27 cellular contexts compared by ENCODE assay signal in genomic region chr15:33182278-33182905, GRCh38. TPM values are rescaled to one million over a fixed set of nuclear protein-coding genes. Genes with fewer than 3 reads are reported as not detected.
A peak's percentile ranks its signal among the peaks of the same experiment; 100 is the strongest.
DNase-seq lines count a peak whose midpoint lies in the region; ATAC-seq and TF ChIP-seq lines count a peak whose summit lies in the region.
"Had no signal": no experiment of that assay in that cellular context is flagged by ENCODE, and none has a peak within 500 bp of the region (broad histone marks: within the 10 kb centered on the region; RNA-seq: fewer than 3 reads in every experiment).

No MANE protein-coding gene starts in this region.

- DNase-seq in H7: peak; percentile 25
- no peak for DNase-seq in SK-N-SH
- peak; percentile 6 for DNase-seq in kidney tubule cell (ENCODE audit: low spot score)
- DNase-seq in activated effector memory CD4-positive, alpha-beta T cell treated with Interleukin-2 at 50 U/mL for 16 hours: no peak
- DNase-seq in sciatic nerve (ENCODE audit: low spot score): no peak
- DNase-seq: activated CD4-positive, alpha-beta T cell treated with anti-CD3 and anti-CD28 coated beads for 1 hour; activated CD8-positive, alpha-beta memory T cell treated with anti-CD3 and anti-CD28 coated beads for 24 hours; activated naive CD4-positive, alpha-beta T cell; activated T-cell treated with anti-CD3 and anti-CD28 coated beads, Interleukin-2, amount 50 U/mL, for 1 hour; adrenal gland; body of pancreas; CD4-positive, alpha-beta T cell; cerebellar nuclear complex; DMS 273 treated with DMSO at 0.1 percent for 48 hours; EL; gastrocnemius medialis; HCEC 1CT; KBM-7; left colon; NCI-H1436 treated with DMSO at 0.1 percent for 48 hours; NCI-H510A treated with DMSO at 0.1 percent for 48 hours; posterior cingulate gyrus; right cardiac atrium; stimulated activated CD4-positive, alpha-beta T cell treated with anti-CD3 and anti-CD28 coated beads, Interleukin-2, amount 100 ng/mL, for 48 hours had no signal

- no peaks in the 10 kb centered on the region for H3K36me3 ChIP-seq in H7 (replicated peaks; ENCODE audit: control insufficient read depth, insufficient read depth, low read length)
- no peaks in the 10 kb centered on the region for H3K36me3 ChIP-seq in SK-N-SH (replicated peaks in 1 of 2; ENCODE audit: control insufficient read depth in 1 of 2, insufficient read depth in 2 of 2, low read length in 1 of 2)
- H3K36me3 ChIP-seq: adrenal gland, gastrocnemius medialis had no signal

- H3K9ac ChIP-seq in SK-N-SH: no peak overlapping the region

- H3K27me3 ChIP-seq in H7 (ENCODE audit: control insufficient read depth, insufficient read depth, low read length): no peaks in the 10 kb centered on the region
- no peaks in the 10 kb centered on the region for H3K27me3 ChIP-seq in SK-N-SH (ENCODE audit: insufficient read depth)
- H3K27me3 ChIP-seq: adrenal gland, body of pancreas, gastrocnemius medialis, hepatocyte had no signal

- peak; percentile 9; the same call in 1 of the 2 replicates for TF ChIP-seq CTCF in C4-2B (conservative IDR thresholded peaks at IDR 0.05)
- TF ChIP-seq CTCF in SK-N-SH (IDR thresholded peaks at IDR 0.05): no peak

- H3K4me2 ChIP-seq in SK-N-SH: no peak overlapping the region
- H3K4me2 ChIP-seq: hepatocyte had no signal

- WGBS in SK-N-SH (ENCODE audit: low lambda C conversion rate): 88% methylated on average over 4 of the region's 4 CpGs

- H3K4me3 ChIP-seq in H7 (ENCODE audit: insufficient read depth, low read depth, low read length): no peak overlapping the region
- H3K4me3 ChIP-seq in SK-N-SH (ENCODE audit: low read depth in 2 of 2, low read length in 1 of 2): no peak overlapping the region
- H3K4me3 ChIP-seq: adrenal gland, body of pancreas, gastrocnemius medialis, hepatocyte had no signal

- POLR2A ChIA-PET in SK-N-SH (lab: Yijun Ruan, JAX): no interaction called here

- H4K20me1 ChIP-seq in SK-N-SH (ENCODE audit: insufficient read depth): no peaks in the 10 kb centered on the region

- no peaks in the 10 kb centered on the region for H3K9me2 ChIP-seq in SK-N-SH

- H3K27ac ChIP-seq in C4-2B (no peak overlapping the region), SK-N-SH (ENCODE audit: low read depth in 2 of 2, low read length in 1 of 2) (no peak overlapping the region)
- H3K27ac ChIP-seq: adrenal gland, body of pancreas, gastrocnemius medialis, hepatocyte had no signal

- no peaks in the 10 kb centered on the region for H3K9me3 ChIP-seq in SK-N-SH
- H3K9me3 ChIP-seq: adrenal gland, body of pancreas, gastrocnemius medialis had no signal

- TF ChIP-seq RAD21 in SK-N-SH (IDR thresholded peaks at IDR 0.05; ENCODE audit: low read length): peak; percentile 16; the same call in 1 of the 2 replicates

- no peaks in the 10 kb centered on the region for H3K4me1 ChIP-seq in SK-N-SH (ENCODE audit: control insufficient read depth in 1 of 2, insufficient read depth in 2 of 2, low read depth in 1 of 2, low read length in 1 of 2)
- H3K4me1 ChIP-seq: adrenal gland, body of pancreas, gastrocnemius medialis had no signal

- H3K79me2 ChIP-seq in SK-N-SH (ENCODE audit: insufficient read depth): no peaks in the 10 kb centered on the region
- H3K79me2 ChIP-seq: hepatocyte had no signal

- TF ChIP-seq EP300 in SK-N-SH (IDR thresholded peaks at IDR 0.05; ENCODE audit: borderline replicate concordance in 1 of 2, low read depth in 1 of 2, low read length in 1 of 2): no peak

- no peaks in the 10 kb centered on the region for H3F3A ChIP-seq in SK-N-SH (replicated peaks; ENCODE audit: insufficient read depth)

- intact Hi-C loops in sciatic nerve (cut with DNase I): no loop called here

- CTCF ChIA-PET in SK-N-SH (lab: Yijun Ruan, JAX): interaction anchor here (0.7 to 2.1 kb wide), 3 partner anchors 11 to 94 kb away, joined by 3 to 6 read pairs (median 3); no protein-coding TSS in a partner anchor

- H2AFZ ChIP-seq in SK-N-SH (ENCODE audit: low read depth): no peak overlapping the region
- H2AFZ ChIP-seq: hepatocyte had no signal

- ATAC-seq in HG03045 (IDR thresholded peaks at IDR 0.05; ENCODE audit: unreplicated experiment) (no peak), sciatic nerve (no peak)
- ATAC-seq: body of pancreas, gastrocnemius medialis, left colon, right cardiac atrium had no signal

TF ChIP-seq in SK-N-SH, 30 proteins besides CTCF, POLR2A, EP300 and RAD21:
- TF ChIP-seq RXRA (IDR thresholded peaks at IDR 0.05; ENCODE audit: borderline replicate concordance, low read depth) (no peak), ELF1 (IDR thresholded peaks at IDR 0.05) (no peak), GABPA (IDR thresholded peaks at IDR 0.05; ENCODE audit: low read depth) (no peak), FOXJ3 (CRISPR knock-in tag; IDR thresholded peaks at IDR 0.05) (no peak), YY1 (IDR thresholded peaks at IDR 0.05; ENCODE audit: low read depth) (no peak), PBX3 (IDR thresholded peaks at IDR 0.05) (no peak), TEAD4 (IDR thresholded peaks at IDR 0.05; ENCODE audit: borderline replicate concordance, insufficient read depth) (no peak), MEF2A (IDR thresholded peaks at IDR 0.05; ENCODE audit: borderline replicate concordance, low read depth) (no peak), TCF12 (IDR thresholded peaks at IDR 0.05) (no peak), FOXM1 (IDR thresholded peaks at IDR 0.05; ENCODE audit: low read depth) (no peak), SMC3 (IDR thresholded peaks at IDR 0.05; ENCODE audit: low read depth, low read length) (no peak), FOSL2 (IDR thresholded peaks at IDR 0.05; ENCODE audit: borderline replicate concordance, low read depth) (no peak), TAF1 (IDR thresholded peaks at IDR 0.05; ENCODE audit: borderline replicate concordance, low read depth, low read length) (no peak), RCOR1 (IDR thresholded peaks at IDR 0.05; ENCODE audit: low read length) (no peak), MXI1 (IDR thresholded peaks at IDR 0.05; ENCODE audit: low read depth, low read length) (no peak), GATA2 (CRISPR knock-in tag; IDR thresholded peaks at IDR 0.05) (no peak), CHD2 (IDR thresholded peaks at IDR 0.05; ENCODE audit: low read length, partially characterized antibody) (no peak), EZH2phosphoT487 (IDR thresholded peaks at IDR 0.05; ENCODE audit: borderline replicate concordance, low read depth) (no peak)

RNA-seq across cellular contexts. Expression of gene FMN1, which starts 12.1 kb away (rescaled TPM):
- 1.7 and 5.2 TPM in 2 replicates for total RNA-seq in H7 (2014; rRNA removed; shearing (Covaris generic))
- 9.1 and 10.5 TPM in 2 replicates for polyA plus RNA-seq in SK-N-SH (2012; rRNA removed)
- 8.4 and 10.0 TPM in 2 replicates for polyA plus RNA-seq in SK-N-SH (2012; cell fraction: cytosol; rRNA removed)
- 23.3 and 34.7 TPM in 2 replicates for polyA plus RNA-seq in SK-N-SH (2012; cell fraction: nucleus; rRNA removed)
- total RNA-seq in sciatic nerve: 10.0 TPM

Comparison
In these comparisons a context has a peak if more than half of its experiments do, and no peak if none do; other contexts are left out.
1. DNase-seq: peak in H7 (single experiment) and kidney tubule cell (single experiment); none in SK-N-SH (single experiment), activated effector memory CD4-positive, alpha-beta T cell treated with Interleukin-2 at 50 U/mL for 16 hours (single experiment) and sciatic nerve (single experiment).